In the genomic region with DNA sequence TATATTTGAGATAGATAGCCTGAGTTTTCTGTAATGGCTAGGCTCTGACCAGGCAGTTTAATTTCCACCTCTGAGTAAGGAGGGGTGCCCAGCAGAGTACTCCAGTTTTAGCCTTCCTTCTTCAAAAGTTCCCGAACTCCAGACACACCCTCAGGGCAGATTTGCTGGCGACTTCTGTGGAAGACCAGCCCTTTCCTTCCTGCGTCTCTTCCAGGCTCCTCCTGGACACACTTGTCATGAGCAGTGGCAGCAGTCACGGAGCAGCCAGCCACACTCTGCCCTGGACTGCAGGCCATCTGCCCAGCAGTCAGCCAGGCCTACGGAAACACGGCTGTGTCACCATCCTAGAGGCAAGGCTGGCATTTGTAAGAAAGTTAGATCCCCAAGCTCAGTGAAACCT, we compare ENCODE assay signal across 13 cellular contexts. TPM values are rescaled to one million over a fixed set of nuclear protein-coding genes. Genes with fewer than 3 reads are reported as not detected.
"Had no signal": no experiment of that assay in that cellular context is flagged by ENCODE, and none has a peak within 500 bp of the region (broad histone marks: within the 10 kb centered on the region; RNA-seq: fewer than 3 reads in every experiment).

No MANE protein-coding gene starts in this region.

- H3K27ac ChIP-seq: cardiac muscle cell, coronary artery, stomach, thoracic aorta, vagina had no signal

- FAIRE-seq: astrocyte had no signal

- DNase-seq: activated B cell treated with CpG ODN at 0.5 μM for 24 hours; activated CD4-positive, alpha-beta T cell treated with anti-CD3 and anti-CD28 coated beads, Interleukin-2, amount 10 ng/mL, durations not matched to agents 24 days and 14 days; activated naive CD4-positive, alpha-beta T cell; activated naive CD8-positive, alpha-beta T cell treated with anti-CD3 and anti-CD28 coated beads, Interleukin-2, amount 50 U/mL, for 24 hours; effector CD8-positive, alpha-beta T cell; stomach; T-helper 17 cell had no signal

- H3K36me3 ChIP-seq: cardiac muscle cell, stomach, thoracic aorta, vagina had no signal

- H3K4me1 ChIP-seq: stomach, vagina had no signal

- H3K4me3 ChIP-seq: cardiac muscle cell, coronary artery, stomach, thoracic aorta, vagina had no signal

- H3K27me3 ChIP-seq: cardiac muscle cell, vagina had no signal

- H3K9me3 ChIP-seq: stomach, thoracic aorta, vagina had no signal

- ATAC-seq: activated naive CD8-positive, alpha-beta T cell treated with anti-CD3 and anti-CD28 coated beads, Interleukin-2, amount 50 U/mL, for 24 hours; T-helper 17 cell had no signal

RNA-seq across cellular contexts. Expression of gene FLT1, which starts 6.6 kb away (rescaled TPM):
- total RNA-seq: neural crest cell had no signal
